In the genomic region with DNA sequence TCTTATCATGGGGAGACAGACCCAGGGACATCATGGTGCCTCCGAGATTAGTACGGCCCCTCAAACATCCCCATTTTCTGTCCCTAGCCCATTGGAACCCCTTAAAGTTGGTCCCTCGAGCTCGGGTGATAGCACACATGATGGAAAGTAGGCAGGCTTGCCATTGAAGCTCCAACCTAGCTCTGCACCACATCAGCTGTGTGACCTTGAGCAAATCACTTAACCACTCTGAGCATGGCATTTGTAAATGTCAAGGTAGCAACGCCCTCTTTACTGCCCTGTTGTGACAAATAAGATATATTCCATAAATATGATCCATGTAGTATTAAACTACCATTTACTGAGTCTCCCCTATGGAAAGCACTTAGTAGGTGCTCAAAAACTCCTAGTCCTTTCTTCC, we compare ENCODE assay signal across 20 cellular contexts.
"Had no signal": no experiment of that assay in that cellular context is flagged by ENCODE, and none has a peak within 500 bp of the region (broad histone marks: within the 10 kb centered on the region; RNA-seq: fewer than 3 reads in every experiment).

No MANE protein-coding gene starts in this region.

- ATAC-seq: activated naive CD4-positive, alpha-beta T cell treated with anti-CD3 and anti-CD28 coated beads, Interleukin-2, amount 50 U/mL, for 72 hours; left cardiac atrium; natural killer cell had no signal

- H2AFZ ChIP-seq: hepatocyte had no signal

- H3K79me2 ChIP-seq: hepatocyte had no signal

- H3K9me3 Mint-ChIP-seq: activated naive CD4-positive, alpha-beta T cell treated with anti-CD3 and anti-CD28 coated beads, Interleukin-2, amount 50 U/mL, for 72 hours; activated T-helper 1 cell treated with anti-CD3 and anti-CD28 coated beads, Interleukin-12 subunit alpha, Interleukin-12 subunit beta, Interleukin-2, Interleukin-4 antibody, amounts not matched to agents 30 ng/mL and 10 ng/mL and 1 ng/mL, durations not matched to agents 14 hours and 24 hours and 36 hours; natural killer cell had no signal

- H3K4me2 ChIP-seq: hepatocyte had no signal

- H3K4me3 Mint-ChIP-seq: activated T-helper 1 cell treated with anti-CD3 and anti-CD28 coated beads, Interleukin-12 subunit alpha, Interleukin-12 subunit beta, Interleukin-2, Interleukin-4 antibody, amounts not matched to agents 30 ng/mL and 10 ng/mL and 1 ng/mL, durations not matched to agents 14 hours and 24 hours and 36 hours; natural killer cell had no signal

- H3K27ac ChIP-seq: dorsolateral prefrontal cortex, hepatocyte, sigmoid colon, suprapubic skin, vagina, VCaP had no signal

- H3K9me3 ChIP-seq: sigmoid colon, suprapubic skin, vagina had no signal

- H3K4me3 ChIP-seq: dorsolateral prefrontal cortex, hepatocyte, sigmoid colon, suprapubic skin, vagina had no signal

- H3K4me1 ChIP-seq: suprapubic skin, vagina had no signal

- DNase-seq: activated CD4-positive, alpha-beta T cell treated with anti-CD3 and anti-CD28 coated beads, Interleukin-2, amount 50 U/mL, for 48 hours; activated CD4-positive, CD25-positive, alpha-beta regulatory T cell treated with anti-CD3 and anti-CD28 coated beads, Interleukin-2, amount 50 U/mL, for 72 hours; activated gamma-delta T cell treated with Interleukin-2 at 50 U/mL for 16 hours; dorsolateral prefrontal cortex; left cardiac atrium; mesendoderm; natural killer cell; sigmoid colon; stimulated activated CD4-positive, alpha-beta T cell treated with anti-CD3 and anti-CD28 coated beads, Interleukin-12 subunit alpha, Interleukin-12 subunit beta, amount 100 ng/mL, for 4 hours; stimulated activated CD4-positive, alpha-beta T cell treated with anti-CD3 and anti-CD28 coated beads, Interleukin-1b, Interleukin-23, amount 100 ng/mL, for 48 hours; stimulated activated CD8-positive, alpha-beta memory T cell treated with anti-CD3 and anti-CD28 coated beads, Interleukin-4, amount 100 ng/mL, for 48 hours; stimulated activated naive CD4-positive, alpha-beta T cell treated with Interleukin-2 at 50 U/mL for 16 hours; T-helper 2 cell; trophoblast cell had no signal

- H3K27me3 ChIP-seq: dorsolateral prefrontal cortex, hepatocyte, sigmoid colon, suprapubic skin, vagina had no signal

- H3K27ac Mint-ChIP-seq: activated T-helper 1 cell treated with anti-CD3 and anti-CD28 coated beads, Interleukin-12 subunit alpha, Interleukin-12 subunit beta, Interleukin-2, Interleukin-4 antibody, amounts not matched to agents 30 ng/mL and 10 ng/mL and 1 ng/mL, durations not matched to agents 14 hours and 24 hours and 36 hours; natural killer cell had no signal
